ENCODE assay signal across 8 cellular contexts in genomic region chr16:11587643-11588247, GRCh38. TPM values are rescaled to one million over a fixed set of nuclear protein-coding genes. Genes with fewer than 3 reads are reported as not detected.
DNase-seq lines count a peak whose midpoint lies in the region; ATAC-seq and TF ChIP-seq lines count a peak whose summit lies in the region.

No MANE protein-coding gene starts in this region.

- peaks cover 4% of the 10 kb centered on the region for H3K4me1 ChIP-seq in right cardiac atrium (ENCODE audit: control insufficient read depth, insufficient read depth, low read length)
- H3K4me1 ChIP-seq in spleen, result peaks cover 22 to 59% (median 43%) of the 10 kb centered on the region in 6 donors

- peaks cover 0 to under 1% (median 0%) of the 10 kb centered on the region in 6 donors for H3K36me3 ChIP-seq in spleen

- intact Hi-C loops in right cardiac atrium (cut with DNase I), result loop anchor here in 1 of 4 donors (10.0 kb wide), 1 partner anchor 57 kb away; no protein-coding TSS in a partner anchor
- intact Hi-C loops in spleen (cut with DNase I; ENCODE audit: low total_unique reads), result no loop called here

- H3K27ac ChIP-seq in right cardiac atrium (ENCODE audit: low read length), result peak overlapping the region; percentile 66
- peak overlapping the region; percentile 88 to 99 (median 96) for H3K27ac ChIP-seq in spleen

- TF ChIP-seq CTCF in HFF-Myc (IDR thresholded peaks at IDR 0.05; ENCODE audit: low read depth, low read length, missing control alignments) (no peak), WI38 (IDR thresholded peaks at IDR 0.05; ENCODE audit: low read depth, low read length) (no peak), spleen (IDR thresholded peaks at IDR 0.05 in 8 of 11, conservative IDR thresholded peaks at IDR 0.05 in 3 of 11) (no peak)

- H3K27me3 ChIP-seq in right cardiac atrium (ENCODE audit: control insufficient read depth, insufficient read depth) (no peaks in the 10 kb centered on the region), spleen (replicated peaks in 1 of 7) (peaks cover 0 to 20% (median 0%) of the 10 kb centered on the region in 7 donors)

- WGBS in right cardiac atrium, result 68% methylated on average over 14 of the region's 14 CpGs
- 70 to 91% (median 85%) methylated on average over 9 to 14 of the region's 14 CpGs for WGBS in spleen, 5 donors

- no peak for TF ChIP-seq POLR2A in spleen (IDR thresholded peaks at IDR 0.05)

- H3K4me3 ChIP-seq in HFF-Myc (replicated peaks; ENCODE audit: low read depth, low read length) (peak overlapping the region; percentile 60), WI38 (ENCODE audit: low read depth, low read length) (peak overlapping the region; percentile 59), right cardiac atrium (ENCODE audit: low read length) (peak overlapping the region; percentile 99), spleen (peak overlapping the region; percentile 60 to 90 (median 66))

- no peak for DNase-seq in HFF-Myc (ENCODE audit: extremely low read depth, low read depth)
- peak in 2 of 3 donors; percentile 16 to 58 for DNase-seq in right cardiac atrium
- DNase-seq in spleen, result peak; percentile 74
- no peak for DNase-seq in superior temporal gyrus (ENCODE audit: extremely low spot score)
- DNase-seq in AG20443 (ENCODE audit: low spot score), result no peak
- DNase-seq in putamen (ENCODE audit: low spot score), result no peak

- no peaks in the 10 kb centered on the region for H3K9me3 ChIP-seq in right cardiac atrium (ENCODE audit: control insufficient read depth, low read length)
- H3K9me3 ChIP-seq in spleen, result no peaks in the 10 kb centered on the region

- ATAC-seq in right cardiac atrium (peak; percentile 2 to 7), HG02588 (IDR thresholded peaks at IDR 0.05; ENCODE audit: unreplicated experiment) (no peak)

RNA-seq across cellular contexts. Expression of gene LITAF, which starts 1.0 kb away (rescaled TPM):
- total RNA-seq in right cardiac atrium (10 to 100 TPM; 54.0 to 76.5 (median 65.3) TPM), spleen (100 to 1,000 TPM; 114 to 312 (median 190) TPM)
- polyA plus RNA-seq in right cardiac atrium (25.7 TPM), spleen (10 to 100 TPM; 55.8 to 87.4 (median 58.9) TPM)

Comparison
In these comparisons a context has a peak if more than half of its experiments do, and no peak if none do; other contexts are left out.
1. DNase-seq: peak in right cardiac atrium (2 of 3) and spleen (single experiment); none in HFF-Myc (single experiment), superior temporal gyrus (single experiment), AG20443 (single experiment) and putamen (single experiment).
2. Peak in every context shown above with its lines, with median percentiles within 50 percentile points of each other: H3K4me3 ChIP-seq.